Comparison of ENCODE assay signal across 7 cellular contexts in genomic region chr4:76250962-76251361, GRCh38. TPM values are rescaled to one million over a fixed set of nuclear protein-coding genes. Genes with fewer than 3 reads are reported as not detected.
DNase-seq lines count a peak whose midpoint lies in the region; ATAC-seq and TF ChIP-seq lines count a peak whose summit lies in the region.

No MANE protein-coding gene starts in this region.

- TF ChIP-seq CTCF in Loucy (conservative IDR thresholded peaks at IDR 0.05; ENCODE audit: low read length): no peak
- no peak for TF ChIP-seq CTCF in kidney epithelial cell (IDR thresholded peaks at IDR 0.05; ENCODE audit: insufficient read depth, low read length, poor library complexity, severe bottlenecking)

- H3K36me3 ChIP-seq in Loucy (ENCODE audit: insufficient read depth, low read length) (no peaks in the 10 kb centered on the region), kidney epithelial cell (ENCODE audit: control insufficient read depth, insufficient read depth, low read length) (no peaks in the 10 kb centered on the region)

- peak overlapping the region; percentile 88 for H2AFZ ChIP-seq in Loucy (ENCODE audit: low read length)

- H3K9me3 Mint-ChIP-seq in activated naive CD8-positive, alpha-beta T cell (ENCODE audit: low read depth): no peaks in the 10 kb centered on the region
- H3K9me3 Mint-ChIP-seq in stimulated activated naive CD8-positive, alpha-beta T cell treated with anti-CD3 and anti-CD28 coated beads, Interleukin-15, amount 100 ng/mL, for 72 hours: no peaks in the 10 kb centered on the region

- DNase-seq in kidney epithelial cell (ENCODE audit: low read depth) (no peak), amniotic stem cell (lab: John Stamatoyannopoulos, UW) (no peak)
- DNase-seq in stimulated activated naive CD8-positive, alpha-beta T cell treated with anti-CD3 and anti-CD28 coated beads, Interleukin-15, amount 100 ng/mL, for 72 hours: no peak

- H4K20me1 ChIP-seq in Loucy (ENCODE audit: insufficient read depth, low read length, poor library complexity, severe bottlenecking): no peaks in the 10 kb centered on the region

- no peaks in the 10 kb centered on the region for H3K9me2 ChIP-seq in Loucy (replicated peaks; ENCODE audit: low read depth, low read length)

- peak overlapping the region; percentile 91 for H3K4me2 ChIP-seq in Loucy (ENCODE audit: low read depth, low read length, poor library complexity, severe bottlenecking)

- peaks cover 9% of the 10 kb centered on the region for H3K4me1 ChIP-seq in Loucy (ENCODE audit: insufficient read depth, low read length, poor library complexity, severe bottlenecking)

- no peaks in the 10 kb centered on the region for H3K79me2 ChIP-seq in Loucy (ENCODE audit: insufficient read depth, low read length)

- H3K27ac Mint-ChIP-seq in activated naive CD8-positive, alpha-beta T cell: no peak overlapping the region
- peak overlapping the region in 1 of 2 donors; percentile 80 for H3K27ac Mint-ChIP-seq in stimulated activated naive CD8-positive, alpha-beta T cell treated with anti-CD3 and anti-CD28 coated beads, Interleukin-15, amount 100 ng/mL, for 72 hours

- H3K9ac ChIP-seq in Loucy (ENCODE audit: low read depth, low read length, poor library complexity, severe bottlenecking): peak overlapping the region; percentile 46

- no peaks in the 10 kb centered on the region for H3K36me3 Mint-ChIP-seq in activated naive CD8-positive, alpha-beta T cell

- H3K27me3 ChIP-seq in Loucy (ENCODE audit: insufficient read depth, low read length, poor library complexity, severe bottlenecking): peaks cover 5% of the 10 kb centered on the region
- H3K27me3 ChIP-seq in kidney epithelial cell (ENCODE audit: control insufficient read depth, insufficient read depth, low read length): peaks cover 13% of the 10 kb centered on the region

- peak overlapping the region; percentile 73 for H3K4me3 ChIP-seq in Loucy (ENCODE audit: low read length, poor library complexity, severe bottlenecking)
- H3K4me3 ChIP-seq in kidney epithelial cell (ENCODE audit: low read depth, low read length): peak overlapping the region; percentile 62

- H3K27me3 Mint-ChIP-seq in activated naive CD8-positive, alpha-beta T cell: peaks cover 48% of the 10 kb centered on the region
- H3K27me3 Mint-ChIP-seq in stimulated activated naive CD8-positive, alpha-beta T cell treated with anti-CD3 and anti-CD28 coated beads, Interleukin-15, amount 100 ng/mL, for 72 hours: peaks cover 68% of the 10 kb centered on the region

- H3K9me3 ChIP-seq in Loucy (ENCODE audit: insufficient read depth, low read depth, low read length): no peaks in the 10 kb centered on the region

- peak; percentile 49 for ATAC-seq in stimulated activated naive CD8-positive, alpha-beta T cell treated with anti-CD3 and anti-CD28 coated beads, Interleukin-15, amount 100 ng/mL, for 72 hours
- ATAC-seq in GM18858 (IDR thresholded peaks at IDR 0.05; ENCODE audit: unreplicated experiment): no peak
- no peak for ATAC-seq in HG03045 (IDR thresholded peaks at IDR 0.05; ENCODE audit: unreplicated experiment)

- no peaks in the 10 kb centered on the region for H3F3A ChIP-seq in Loucy (ENCODE audit: low read depth)

- H3K4me3 Mint-ChIP-seq in activated naive CD8-positive, alpha-beta T cell: peak overlapping the region; percentile 84
- H3K4me3 Mint-ChIP-seq in stimulated activated naive CD8-positive, alpha-beta T cell treated with anti-CD3 and anti-CD28 coated beads, Interleukin-15, amount 100 ng/mL, for 72 hours: peak overlapping the region; percentile 89 to 94

- peaks cover 6% of the 10 kb centered on the region for H3K4me1 Mint-ChIP-seq in activated naive CD8-positive, alpha-beta T cell (ENCODE audit: low read depth)
- H3K4me1 Mint-ChIP-seq in stimulated activated naive CD8-positive, alpha-beta T cell treated with anti-CD3 and anti-CD28 coated beads, Interleukin-15, amount 100 ng/mL, for 72 hours: peaks cover 14% of the 10 kb centered on the region

RNA-seq across cellular contexts. Expression of gene FAM47E, which starts 0.6 kb away (rescaled TPM):
- 2.3 and 3.1 TPM in 2 replicates for total RNA-seq in kidney epithelial cell

RNA-seq across cellular contexts. Expression of gene SCARB2, which starts 37.3 kb away (rescaled TPM):
- 141 and 154 TPM in 2 replicates for total RNA-seq in kidney epithelial cell

RNA-seq across cellular contexts. Expression of gene STBD1, which starts 55.6 kb away (rescaled TPM):
- 6.1 and 7.4 TPM in 2 replicates for total RNA-seq in kidney epithelial cell
